1 cellular context compared by ENCODE assay signal in genomic region chr9:77495834-77496671, GRCh38.
A peak's percentile ranks its signal among the peaks of the same experiment; 100 is the strongest.
TF ChIP-seq lines count a peak whose summit lies in the region.

No MANE protein-coding gene starts in this region.

TF ChIP-seq in HEK293, 187 proteins besides CTCF, POLR2A, EP300 and RAD21 (continued from another document):
- peak; percentile 52; the same call in 1 of the 2 replicates for TF ChIP-seq TRIM28 (IDR thresholded peaks at IDR 0.05; ENCODE audit: borderline replicate concordance, low read length)
- TF ChIP-seq SALL2 (tag by site-specific recombination; IDR thresholded peaks at IDR 0.05; ENCODE audit: borderline replicate concordance): no peak
